In genomic region chr15:28821434-28821833, GRCh38 we compare ENCODE assay signal across 8 cellular contexts. TPM values are rescaled to one million over a fixed set of nuclear protein-coding genes. Genes with fewer than 3 reads are reported as not detected.
"Had no signal": no experiment of that assay in that cellular context is flagged by ENCODE, and none has a peak within 500 bp of the region (broad histone marks: within the 10 kb centered on the region; RNA-seq: fewer than 3 reads in every experiment).

No MANE protein-coding gene starts in this region.

RNA-seq across cellular contexts. Expression of gene GOLGA6L7, which starts 27.0 kb away (rescaled TPM):
- total RNA-seq: LHCN-M2, MCF 10A, NCI-H460, OCI-LY7, PC-9, RPMI7951, SK-MEL-5, T-cell had no signal
